ENCODE assay signal across 8 cellular contexts in genomic region chr1:70205076-70205436, GRCh38. TPM values are rescaled to one million over a fixed set of nuclear protein-coding genes. Genes with fewer than 3 reads are reported as not detected.
DNase-seq lines count a peak whose midpoint lies in the region; ATAC-seq, FAIRE-seq and TF ChIP-seq lines count a peak whose summit lies in the region.

No MANE protein-coding gene starts in this region.

- H3K9me3 ChIP-seq in liver (ENCODE audit: control insufficient read depth in 4 of 4, low read length in 3 of 4) (no peaks in the 10 kb centered on the region), upper lobe of right lung (no peaks in the 10 kb centered on the region)

- TF ChIP-seq RAD21 in liver (IDR thresholded peaks at IDR 0.05) = no peak

- peak overlapping the region; percentile 88 to 95 for H3K9ac ChIP-seq in liver (ENCODE audit: low read depth in 1 of 2, low read length in 2 of 2)

- intact Hi-C loops in upper lobe of right lung (cut with DNase I) = no loop called here

- no peak for FAIRE-seq in GM19239 (lab: Jason Lieb, UNC)

- under 1% methylated on average over 10 of the region's 10 CpGs for WGBS in liver

- ATAC-seq in HG03280 (IDR thresholded peaks at IDR 0.05; ENCODE audit: unreplicated experiment) = peak; percentile 32
- ATAC-seq in upper lobe of right lung = no peak

- peak overlapping the region; percentile 80 to 85 for H3K27ac ChIP-seq in liver (ENCODE audit: low read depth in 1 of 2, low read length in 2 of 2)
- peak overlapping the region; percentile 97 for H3K27ac ChIP-seq in upper lobe of right lung

- peaks cover 0 to 4% (median 1%) of the 10 kb centered on the region in 4 donors for H3K36me3 ChIP-seq in liver (ENCODE audit: control insufficient read depth in 4 of 4, insufficient read depth in 3 of 4, low read depth in 1 of 4, low read length in 3 of 4)
- H3K36me3 ChIP-seq in upper lobe of right lung = peaks cover 17% of the 10 kb centered on the region

- H3K27ac Mint-ChIP-seq in activated naive CD4-positive, alpha-beta T cell treated with anti-CD3 and anti-CD28 coated beads, Interleukin-2, amount 50 U/mL, for 24 hours = peak overlapping the region; percentile 98

- peaks cover 67% of the 10 kb centered on the region for H3K4me1 Mint-ChIP-seq in activated naive CD4-positive, alpha-beta T cell treated with anti-CD3 and anti-CD28 coated beads, Interleukin-2, amount 50 U/mL, for 24 hours

- H3K9me3 Mint-ChIP-seq in activated naive CD4-positive, alpha-beta T cell treated with anti-CD3 and anti-CD28 coated beads, Interleukin-2, amount 50 U/mL, for 24 hours = no peaks in the 10 kb centered on the region

- no peak for TF ChIP-seq CTCF in liver (IDR thresholded peaks at IDR 0.05; ENCODE audit: low read depth, low read length, missing input control)
- TF ChIP-seq CTCF in upper lobe of right lung (IDR thresholded peaks at IDR 0.05) = no peak

- H3K4me3 ChIP-seq in liver (ENCODE audit: low read depth in 1 of 3, low read length in 3 of 3) (peak overlapping the region; percentile 65 to 97 (median 92)), upper lobe of right lung (peak overlapping the region; percentile 94)

- peak overlapping the region; percentile 99 for H3K4me3 Mint-ChIP-seq in activated naive CD4-positive, alpha-beta T cell treated with anti-CD3 and anti-CD28 coated beads, Interleukin-2, amount 50 U/mL, for 24 hours

- peaks cover 9% of the 10 kb centered on the region for H3K36me3 Mint-ChIP-seq in activated naive CD4-positive, alpha-beta T cell treated with anti-CD3 and anti-CD28 coated beads, Interleukin-2, amount 50 U/mL, for 24 hours

- no peaks in the 10 kb centered on the region for H3K27me3 Mint-ChIP-seq in activated naive CD4-positive, alpha-beta T cell treated with anti-CD3 and anti-CD28 coated beads, Interleukin-2, amount 50 U/mL, for 24 hours

- DNase-seq in activated naive CD4-positive, alpha-beta T cell treated with anti-CD3 and anti-CD28 coated beads, Interleukin-2, amount 50 U/mL, for 16 hours = no peak
- peak; percentile 7 for DNase-seq in amniotic epithelial cell (ENCODE audit: low read depth)
- DNase-seq in upper lobe of right lung = no peak
- no peak for DNase-seq in NOMO-1 (lab: John Stamatoyannopoulos, UW; ENCODE audit: unreplicated experiment in 2 of 2)
- no peak for DNase-seq in GM19239 (ENCODE audit: insufficient read length, low spot score)

- H3K4me1 ChIP-seq in liver (ENCODE audit: control insufficient read depth in 4 of 4, insufficient read depth in 4 of 4, low read length in 3 of 4) (peaks cover 6 to 36% (median 23%) of the 10 kb centered on the region in 4 donors), upper lobe of right lung (peaks cover 47% of the 10 kb centered on the region)

- no peaks in the 10 kb centered on the region for H3K27me3 ChIP-seq in liver (ENCODE audit: control insufficient read depth in 4 of 4, insufficient read depth in 4 of 4, low read length in 3 of 4)
- H3K27me3 ChIP-seq in upper lobe of right lung = no peaks in the 10 kb centered on the region

TF ChIP-seq in liver, 16 proteins besides CTCF, POLR2A, EP300 and RAD21:
- TF ChIP-seq, protein P1, sequence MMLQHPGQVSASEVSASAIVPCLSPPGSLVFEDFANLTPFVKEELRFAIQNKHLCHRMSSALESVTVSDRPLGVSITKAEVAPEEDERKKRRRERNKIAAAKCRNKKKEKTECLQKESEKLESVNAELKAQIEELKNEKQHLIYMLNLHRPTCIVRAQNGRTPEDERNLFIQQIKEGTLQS (IDR thresholded peaks at IDR 0.05) = no peak
- TF ChIP-seq HNF4A (conservative IDR thresholded peaks at IDR 0.05) (no peak), YY1 (IDR thresholded peaks at IDR 0.05) (no peak), FOXA2 (IDR thresholded peaks at IDR 0.05) (no peak), RXRA (IDR thresholded peaks at IDR 0.05) (no peak), FOXA1 (IDR thresholded peaks at IDR 0.05) (no peak), ZBTB33 (IDR thresholded peaks at IDR 0.05) (no peak), REST (IDR thresholded peaks at IDR 0.05) (no peak), HNF4G (IDR thresholded peaks at IDR 0.05) (no peak), NR2F2 (IDR thresholded peaks at IDR 0.05) (no peak), TAF1 (conservative IDR thresholded peaks at IDR 0.05) (no peak), EGR1 (IDR thresholded peaks at IDR 0.05; ENCODE audit: low read depth in 2 of 2) (no peak), JUND (IDR thresholded peaks at IDR 0.05) (no peak), GABPA (IDR thresholded peaks at IDR 0.05 in 1 of 2, conservative IDR thresholded peaks at IDR 0.05 in 1 of 2) (no peak), SP1 (IDR thresholded peaks at IDR 0.05) (no peak), MAX (IDR thresholded peaks at IDR 0.05) (no peak)

RNA-seq across cellular contexts. Expression of gene LRRC40, which starts 0.3 kb away (rescaled TPM):
- total RNA-seq in liver (10 to 100 TPM; 14.1 to 15.8 TPM), upper lobe of right lung (10.3 TPM)
- 1 to 10 TPM; 6.6 to 7.1 TPM for polyA plus RNA-seq in liver

RNA-seq across cellular contexts. Expression of gene SRSF11, which starts 16.1 kb away (rescaled TPM):
- total RNA-seq in liver = 100 to 1,000 TPM in 1 of 2 donors, 10 to 100 TPM in 1; 64.1 to 129 TPM
- 100 to 1,000 TPM in 1 of 2 donors, 10 to 100 TPM in 1; 36.8 to 130 TPM for polyA plus RNA-seq in liver
- total RNA-seq in upper lobe of right lung = 146 TPM
